In genomic region chr7:26458751-26459150, GRCh38 we compare ENCODE assay signal across 25 cellular contexts.
"Had no signal": no experiment of that assay in that cellular context is flagged by ENCODE, and none has a peak within 500 bp of the region (broad histone marks: within the 10 kb centered on the region; RNA-seq: fewer than 3 reads in every experiment).

No MANE protein-coding gene starts in this region.

- DNase-seq: activated B cell treated with CpG ODN at 0.5 μM for 24 hours; activated CD4-positive, alpha-beta T cell treated with anti-CD3 and anti-CD28 coated beads for 48 hours; activated CD4-positive, alpha-beta T cell treated with anti-CD3 and anti-CD28 coated beads, Interleukin-2, amount 50 U/mL, for 1 hour; activated CD4-positive, alpha-beta T cell treated with anti-CD3 and anti-CD28 coated beads, Interleukin-2, amount 50 U/mL, for 48 hours; activated CD8-positive, alpha-beta memory T cell treated with anti-CD3 and anti-CD28 coated beads for 24 hours; activated CD8-positive, alpha-beta T cell treated with anti-CD3 and anti-CD28 coated beads for 36 hours; activated effector memory CD4-positive, alpha-beta T cell treated with Interleukin-2 at 50 U/mL for 16 hours; activated gamma-delta T cell treated with Interleukin-2 at 50 U/mL for 16 hours; activated naive CD4-positive, alpha-beta T cell treated with anti-CD3 and anti-CD28 coated beads, Interleukin-2, amount 50 U/mL, for 16 hours; activated naive CD4-positive, alpha-beta T cell treated with Interleukin-2 at 50 U/mL for 16 hours; activated T-cell treated with anti-CD3 and anti-CD28 coated beads, Interleukin-2, amount 50 U/mL, for 4 hours; amniotic stem cell; anterior cingulate cortex; cerebellar nuclear complex; colonic mucosa; dorsolateral prefrontal cortex; effector memory CD4-positive, alpha-beta T cell; endodermal cell; erythroblast; foreskin melanocyte; T-helper 1 cell; T-helper 17 cell; T1000; WERI-Rb-1 had no signal

- H3K4me3 ChIP-seq: colonic mucosa, dorsolateral prefrontal cortex, esophagus muscularis mucosa had no signal

- H3K27me3 ChIP-seq: colonic mucosa, dorsolateral prefrontal cortex, esophagus muscularis mucosa had no signal

- H3K4me1 ChIP-seq: colonic mucosa had no signal

- H3K36me3 ChIP-seq: colonic mucosa, esophagus muscularis mucosa, WERI-Rb-1 had no signal

- H3K27ac ChIP-seq: colonic mucosa, dorsolateral prefrontal cortex, esophagus muscularis mucosa, WERI-Rb-1 had no signal

- H3K9me3 ChIP-seq: colonic mucosa, esophagus muscularis mucosa had no signal
